15 cellular contexts compared by ENCODE assay signal in genomic region chr1:112852276-112852675, GRCh38.
DNase-seq lines count a peak whose midpoint lies in the region; ATAC-seq, FAIRE-seq and TF ChIP-seq lines count a peak whose summit lies in the region.
"Had no signal": no experiment of that assay in that cellular context is flagged by ENCODE, and none has a peak within 500 bp of the region (broad histone marks: within the 10 kb centered on the region; RNA-seq: fewer than 3 reads in every experiment).

No MANE protein-coding gene starts in this region.

- FAIRE-seq in K562 (lab: Jason Lieb, UNC): no peak

- H2AFZ ChIP-seq in K562 (ENCODE audit: low read depth, low read length) (peak overlapping the region; percentile 94), trophoblast cell (ENCODE audit: insufficient read depth, low read length, poor library complexity) (peak overlapping the region; percentile 60)

- no peaks in the 10 kb centered on the region for H4K20me1 ChIP-seq in K562 (replicated peaks; ENCODE audit: control insufficient read depth, insufficient read depth, low read length)

- H3K79me2 ChIP-seq in K562 (ENCODE audit: control insufficient read depth, insufficient read depth, low read length) (no peaks in the 10 kb centered on the region), trophoblast cell (ENCODE audit: control insufficient read depth, insufficient read depth, low read length, poor library complexity) (peaks cover 6% of the 10 kb centered on the region)

- peak overlapping the region; percentile 83 for H4K8ac ChIP-seq in trophoblast cell (ENCODE audit: low read depth, low read length)

- H3K79me1 ChIP-seq in trophoblast cell (ENCODE audit: low read length): peaks cover 29% of the 10 kb centered on the region

- H3K27ac ChIP-seq in K562 (ENCODE audit: extremely low read depth, low read depth, low read length) (no peak overlapping the region), trophoblast cell (ENCODE audit: low read depth, low read length) (peak overlapping the region; percentile 92)

- H2BK5ac ChIP-seq in trophoblast cell (ENCODE audit: low read depth, low read length, poor library complexity): peak overlapping the region; percentile 85

- CTCF ChIA-PET in K562 (lab: Yijun Ruan, JAX; ENCODE audit: low intra/inter-chr PET ratio): no interaction called here

- in situ Hi-C loops in K562 (cut with MboI): no loop called here

- peak overlapping the region; percentile 86 for H3K4ac ChIP-seq in trophoblast cell (ENCODE audit: low read depth, low read length)

- H2AK5ac ChIP-seq in trophoblast cell (ENCODE audit: low read length): peak overlapping the region; percentile 95

- intact Hi-C loops in K562 (cut with micrococcal nuclease): no loop called here

- POLR2A ChIA-PET in K562 (lab: Yijun Ruan, JAX): interaction anchor here (0.8 to 1.4 kb wide), 3 partner anchors 8 to 220 kb away, joined by 3 to 7 read pairs (median 3); partner anchors contain the start of gene LRIG2

- peak overlapping the region; percentile 77 for H3K14ac ChIP-seq in trophoblast cell (ENCODE audit: low read length)

- H4K91ac ChIP-seq in trophoblast cell (ENCODE audit: low read depth, low read length): peak overlapping the region; percentile 97

- peak overlapping the region; percentile 89 for H3K18ac ChIP-seq in trophoblast cell (ENCODE audit: low read length)

- peak overlapping the region; percentile 96 for H2BK12ac ChIP-seq in trophoblast cell (ENCODE audit: low read length)

- TF ChIP-seq RAD21 in K562 (CRISPR knock-in tag; conservative IDR thresholded peaks at IDR 0.05 in 1 of 2, IDR thresholded peaks at IDR 0.05 in 1 of 2): no peak

- no peak for TF ChIP-seq EP300 in K562 (IDR thresholded peaks at IDR 0.05; ENCODE audit: low read length)

- 26% methylated on average over 10 of the region's 10 CpGs for WGBS in K562 (ENCODE audit: insufficient coverage, low coverage, missing lambda C conversion rate)
- WGBS in trophoblast cell (ENCODE audit: extremely low coverage, insufficient coverage, insufficient read length): no CpG with 5 or more reads among the region's 10 CpGs

- H3K9me3 ChIP-seq in K562 (replicated peaks; ENCODE audit: control insufficient read depth, insufficient read depth, low read depth, low read length): no peaks in the 10 kb centered on the region
- H3K9me3 ChIP-seq in trophoblast cell (ENCODE audit: insufficient read depth, low read depth, low read length): no peaks in the 10 kb centered on the region

- peak; percentile 84 for DNase-seq in DMS53 treated with DMSO at 0.1 percent for 48 hours (lab: John Stamatoyannopoulos, UW; ENCODE audit: unreplicated experiment)
- peak; percentile 36 to 58 for DNase-seq in NCI-H1930 (lab: John Stamatoyannopoulos, UW)
- DNase-seq in K562 (ENCODE audit: extremely low read depth in 1 of 4, low spot score in 3 of 4): no peak
- DNase-seq in trophoblast cell: peak; percentile 29 to 66
- DNase-seq in GM03348 (ENCODE audit: low spot score): no peak
- no peak for DNase-seq in hippocampal formation (lab: John Stamatoyannopoulos, UW)
- no peak for DNase-seq in SW 1271 (lab: John Stamatoyannopoulos, UW)
- DNase-seq: activated CD4-positive, alpha-beta T cell treated with anti-CD3 and anti-CD28 coated beads, Interleukin-2, amount 10 ng/mL, durations not matched to agents 7 days and 5 days; DMS153; GF-D8; NCI-H187 treated with DMSO at 0.1 percent for 48 hours; nephron progenitor cell; Right ventricle myocardium superior had no signal

- H3K9me1 ChIP-seq in K562 (ENCODE audit: control insufficient read depth, insufficient read depth, low read length): no peaks in the 10 kb centered on the region

- ATAC-seq in K562 (peak; percentile 64), HG03108 (IDR thresholded peaks at IDR 0.05; ENCODE audit: unreplicated experiment) (no peak)

- H3K4me3 ChIP-seq in K562 (no peak overlapping the region), trophoblast cell (ENCODE audit: low read depth, low read length) (no peak overlapping the region)
- H3K4me3 ChIP-seq: skin epidermis had no signal

- no peak for TF ChIP-seq CTCF in K562 (IDR thresholded peaks at IDR 0.05 in 2 of 3, conservative IDR thresholded peaks at IDR 0.05 in 1 of 3; ENCODE audit: insufficient read depth in 2 of 3, low read depth in 1 of 3, low read length in 3 of 3)

- H3K23ac ChIP-seq in trophoblast cell (ENCODE audit: low read length): no peak overlapping the region

- TF ChIP-seq POLR2A in K562 (conservative IDR thresholded peaks at IDR 0.05): no peak

- peak overlapping the region; percentile 94 for H2BK120ac ChIP-seq in trophoblast cell (ENCODE audit: insufficient read depth, low read length, poor library complexity)

- no peaks in the 10 kb centered on the region for H3K27me3 ChIP-seq in K562 (ENCODE audit: control insufficient read depth in 2 of 2, insufficient read depth in 2 of 2, low read length in 2 of 2)
- H3K27me3 ChIP-seq in trophoblast cell (ENCODE audit: insufficient read depth, low read length): no peaks in the 10 kb centered on the region

- H3K4me1 ChIP-seq in K562 (replicated peaks in 1 of 2; ENCODE audit: control insufficient read depth in 2 of 2, insufficient read depth in 2 of 2, low read length in 2 of 2): peaks cover 6 to 8% of the 10 kb centered on the region in 2 experiments; a peak in 2 of 5 replicates
- peaks cover 15 to 18% of the 10 kb centered on the region in 2 experiments for H3K4me1 ChIP-seq in trophoblast cell (ENCODE audit: control insufficient read depth in 1 of 2, insufficient read depth in 2 of 2, low read length in 2 of 2)

- peak overlapping the region; percentile 61 for H4K12ac ChIP-seq in trophoblast cell (ENCODE audit: low read depth, low read length)

- no TSS peak for BruUV-seq in K562 (replicated peaks; lab: Mats Ljungman, UMichigan)

- 0 out of 4 replicates have a peak overlapping the region, but pooled peaks of 1 of the 2 experiments have one; percentile 10 for H3K9ac ChIP-seq in K562 (ENCODE audit: insufficient read depth in 1 of 2, low read depth in 2 of 2, low read length in 2 of 2)
- no peak overlapping the region for H3K9ac ChIP-seq in trophoblast cell (ENCODE audit: low read length)

- peak overlapping the region; percentile 58 for H3K4me2 ChIP-seq in K562 (ENCODE audit: insufficient read depth, low read length)
- H3K4me2 ChIP-seq in trophoblast cell (ENCODE audit: low read length): no peak overlapping the region

- H3K36me3 ChIP-seq in K562 (ENCODE audit: control insufficient read depth, insufficient read depth, low read length) (no peaks in the 10 kb centered on the region), trophoblast cell (ENCODE audit: control insufficient read depth in 1 of 2, insufficient read depth in 2 of 2, low read length in 2 of 2) (peaks cover 0 to 2% of the 10 kb centered on the region in 2 experiments)

TF ChIP-seq in K562, 482 proteins besides CTCF, POLR2A, EP300 and RAD21:
- peak in 1 of 3 experiments; percentile 85 for TF ChIP-seq YY1 (IDR thresholded peaks at IDR 0.05; ENCODE audit: borderline replicate concordance in 1 of 3, control insufficient read depth in 1 of 3, extremely low read depth in 1 of 3, insufficient read depth in 3 of 3, insufficient read length in 1 of 3, insufficient replicate concordance in 2 of 3, low read depth in 1 of 3, low read length in 2 of 3)
- TF ChIP-seq TRIM28 (IDR thresholded peaks at IDR 0.05): no peak

Comparison
In these comparisons a context has a peak if more than half of its experiments do, and no peak if none do; other contexts are left out.
1. DNase-seq: peak in DMS53 treated with DMSO at 0.1 percent for 48 hours (single experiment), NCI-H1930 (2 of 2) and trophoblast cell (2 of 2); none in K562 (0 of 4), GM03348 (single experiment), hippocampal formation (0 of 2) and SW 1271 (0 of 2).